Comparison of ENCODE assay signal across 7 cellular contexts in genomic region chr10:89643431-89643811, GRCh38. TPM values are rescaled to one million over a fixed set of nuclear protein-coding genes. Genes with fewer than 3 reads are reported as not detected.
DNase-seq lines count a peak whose midpoint lies in the region; ATAC-seq, FAIRE-seq and TF ChIP-seq lines count a peak whose summit lies in the region.

No MANE protein-coding gene starts in this region.

- H3K36me3 ChIP-seq in HepG2 (replicated peaks in 1 of 2; ENCODE audit: control insufficient read depth in 1 of 2, insufficient read depth in 2 of 2, low read length in 2 of 2) (peaks cover 2 to 9% of the 10 kb centered on the region in 2 experiments; a peak in 4 of 5 replicates), tibial artery (no peaks in the 10 kb centered on the region)

- peak overlapping the region; percentile 85 for H3K4me2 ChIP-seq in HepG2 (ENCODE audit: low read depth, low read length)

- POLR2A ChIA-PET in HepG2 (lab: Yijun Ruan, JAX): interaction anchor here (0.6 to 5.9 kb wide), 38 partner anchors 8 to 1989 kb away, joined by 3 to 114 read pairs (median 4); partner anchors contain the start of genes IFIT1, KIF20B, LIPA and PPP1R3C

- H3K79me2 ChIP-seq in HepG2 (ENCODE audit: insufficient read depth, low read length): peaks cover 52% of the 10 kb centered on the region

- peak overlapping the region; percentile 89 for H3K4me3 ChIP-seq in HFF-Myc (replicated peaks; ENCODE audit: low read depth, low read length)
- H3K4me3 ChIP-seq in astrocyte of the spinal cord (ENCODE audit: low read depth, low read length): peak overlapping the region; percentile 70
- H3K4me3 ChIP-seq in HepG2 (replicated peaks in 1 of 3; ENCODE audit: insufficient read depth in 1 of 3, low read depth in 2 of 3, low read length in 3 of 3): peak overlapping the region; percentile 60 to 83 (median 80); a peak in 5 of 6 replicates
- H3K4me3 ChIP-seq in tibial artery: peak overlapping the region; percentile 74 to 75

- peaks cover 63% of the 10 kb centered on the region for H3K4me1 ChIP-seq in HepG2 (ENCODE audit: insufficient read depth, low read length)
- H3K4me1 ChIP-seq in tibial artery: peaks cover 0 to 21% (median 5%) of the 10 kb centered on the region in 4 donors

- BruUV-seq in HepG2 (replicated peaks; lab: Mats Ljungman, UMichigan): no TSS peak

- H4K20me1 ChIP-seq in HepG2 (ENCODE audit: insufficient read depth, low read length): peaks cover 17% of the 10 kb centered on the region; the same call in 1 of the 2 replicates

- CTCF ChIA-PET in HepG2 (lab: Yijun Ruan, JAX; ENCODE audit: low intra/inter-chr PET ratio, low total read pairs): no interaction called here

- no peak for ATAC-seq in HepG2
- ATAC-seq in HG02642 (IDR thresholded peaks at IDR 0.05; ENCODE audit: poor library complexity, unreplicated experiment): no peak

- WGBS in HepG2 (ENCODE audit: low lambda C conversion rate): 2% methylated on average over 2 of the region's 2 CpGs

- peak overlapping the region; percentile 79 for H3K9ac ChIP-seq in HepG2 (ENCODE audit: insufficient read depth, low read depth, low read length)

- H3K9me3 ChIP-seq in HepG2 (ENCODE audit: low read length): no peaks in the 10 kb centered on the region
- no peaks in the 10 kb centered on the region for H3K9me3 ChIP-seq in tibial artery

- H3K27ac ChIP-seq in HepG2 (ENCODE audit: extremely low read length, insufficient read depth, low read length) (peak overlapping the region; percentile 78), tibial artery (peak overlapping the region; percentile 82 to 90)

- no peak for TF ChIP-seq POLR2A in HepG2 (IDR thresholded peaks at IDR 0.05; ENCODE audit: insufficient read depth in 1 of 2, low read depth in 2 of 2, low read length in 2 of 2)

- intact Hi-C loops in HepG2 (cut with micrococcal nuclease; ENCODE audit: unreplicated experiment) (loop anchor here (5.0 kb wide), 1 partner anchor 216 kb away; no protein-coding TSS in a partner anchor), tibial artery (cut with DNase I; ENCODE audit: low total_unique reads) (no loop called here)

- H3K27me3 ChIP-seq in HepG2 (ENCODE audit: control insufficient read depth in 1 of 2, insufficient read depth in 2 of 2, low read length in 2 of 2) (no peaks in the 10 kb centered on the region), tibial artery (no peaks in the 10 kb centered on the region)

- TF ChIP-seq RAD21 in HepG2 (CRISPR knock-in tag; IDR thresholded peaks at IDR 0.05): no peak

- TF ChIP-seq CTCF in HFF-Myc (IDR thresholded peaks at IDR 0.05; ENCODE audit: low read depth, low read length, missing control alignments): no peak
- TF ChIP-seq CTCF in astrocyte of the spinal cord (IDR thresholded peaks at IDR 0.05; ENCODE audit: low read depth, low read length): no peak
- no peak for TF ChIP-seq CTCF in HepG2 (CRISPR knock-in tag; IDR thresholded peaks at IDR 0.05)
- no peak for TF ChIP-seq CTCF in tibial artery (IDR thresholded peaks at IDR 0.05)

- no peak for TF ChIP-seq EP300 in HepG2 (IDR thresholded peaks at IDR 0.05; ENCODE audit: low read depth in 2 of 2, low read length in 2 of 2)
- TF ChIP-seq EP300 in HepG2 (CRISPR knock-in tag; IDR thresholded peaks at IDR 0.05; ENCODE audit: borderline replicate concordance): no peak

- no peak for DNase-seq in HFF-Myc (ENCODE audit: extremely low read depth, low read depth)
- DNase-seq in astrocyte of the spinal cord (ENCODE audit: low read depth, low spot score): no peak
- DNase-seq in HepG2 (ENCODE audit: low spot score): no peak
- DNase-seq in tibial artery: no peak
- DNase-seq in activated CD4-positive, alpha-beta T cell treated with anti-CD3 and anti-CD28 coated beads, Interleukin-2, amount 50 U/mL, for 48 hours: no peak
- no peak for DNase-seq in DMS153 (lab: John Stamatoyannopoulos, UW)

- FAIRE-seq in HepG2 (lab: Jason Lieb, UNC): no peak

- H2AFZ ChIP-seq in HepG2 (ENCODE audit: low read length): no peak overlapping the region

- in situ Hi-C loops in astrocyte of the spinal cord (cut with HindIII; ENCODE audit: low sequenced_read_pairs): no loop called here
- in situ Hi-C loops in HepG2 (cut with HindIII; ENCODE audit: extremely low pct_ligation_motif_present, low pct_unique_long_range_greater_than_20kb): no loop called here

TF ChIP-seq in HepG2, 621 proteins besides CTCF, POLR2A, EP300 and RAD21:
- no peak for TF ChIP-seq ZNF160 (CRISPR knock-in tag; IDR thresholded peaks at IDR 0.05)
- no peak for TF ChIP-seq TRIM22 (IDR thresholded peaks at IDR 0.05)
- peak; percentile 18 for TF ChIP-seq PHF5A (CRISPR knock-in tag; IDR thresholded peaks at IDR 0.05; ENCODE audit: low read depth, unreplicated experiment)
- 0 out of 2 replicates have a peak, but pooled peaks have one; percentile 72 for TF ChIP-seq SP140L (CRISPR knock-in tag; IDR thresholded peaks at IDR 0.05; ENCODE audit: borderline replicate concordance)
- TF ChIP-seq TGIF2 (CRISPR knock-in tag; IDR thresholded peaks at IDR 0.05): peak; percentile 71
- peak; percentile 22 for TF ChIP-seq HBP1 (CRISPR knock-in tag; IDR thresholded peaks at IDR 0.05; ENCODE audit: low read depth)

RNA-seq across cellular contexts. Expression of gene PANK1, which starts 1.6 kb away (rescaled TPM):
- 33.3 and 46.5 TPM in 2 replicates for total RNA-seq in HepG2 (2016; rRNA removed; fragmentation: Illumina TruSeq; extraction: Trizol)
- 6.8 and 8.5 TPM in 2 replicates for total RNA-seq in HepG2 (2016; cell fraction: cytosol; rRNA removed; fragmentation: Illumina TruSeq; extraction: Trizol; ENCODE audit: low read depth)
- total RNA-seq in HepG2 (2016; cell fraction: insoluble cytoplasmic fraction; rRNA removed; fragmentation: Illumina TruSeq; extraction: Trizol): 34.1 and 46.4 TPM in 2 replicates
- total RNA-seq in HepG2 (2016; cell fraction: membrane; rRNA removed; fragmentation: Illumina TruSeq; extraction: Trizol): 25.9 and 26.8 TPM in 2 replicates
- 25.0 and 33.6 TPM in 2 replicates for total RNA-seq in HepG2 (2016; cell fraction: nucleus; rRNA removed; fragmentation: Illumina TruSeq; extraction: Trizol)
- 15.6 and 18.2 TPM in 2 replicates for polyA plus RNA-seq in HepG2 (2011; rRNA removed)
- 10.3 and 15.1 TPM in 2 replicates for polyA plus RNA-seq in HepG2 (2011; cell fraction: cytosol; rRNA removed)
- polyA plus RNA-seq in HepG2 (2011; cell fraction: nucleus; rRNA removed): 4.2 and 6.1 TPM in 2 replicates
- 15.3 and 17.5 TPM in 2 replicates for polyA plus RNA-seq in HepG2 (2012)
- 5.7 and 6.2 TPM in 2 replicates for polyA plus RNA-seq in HepG2 (2016; cell fraction: cytosol; fragmentation: Illumina TruSeq; extraction: Trizol; ENCODE audit: low read depth)
- polyA plus RNA-seq in HepG2 (2016; cell fraction: insoluble cytoplasmic fraction; fragmentation: Illumina TruSeq; extraction: Trizol; ENCODE audit: low read depth): 43.3 and 44.9 TPM in 2 replicates
- 17.9 and 18.2 TPM in 2 replicates for polyA plus RNA-seq in HepG2 (2016; cell fraction: membrane; fragmentation: Illumina TruSeq; extraction: Trizol; ENCODE audit: low read depth)
- polyA plus RNA-seq in HepG2 (2016; cell fraction: nucleus; fragmentation: Illumina TruSeq; extraction: Trizol; ENCODE audit: insufficient read depth, low read depth): 22.4 and 26.9 TPM in 2 replicates
- 15.5 and 17.6 TPM in 2 replicates for polyA minus RNA-seq in HepG2 (2011; rRNA and poly(A)+ RNA removed; ENCODE audit: low replicate concordance)
- 15.5 and 15.7 TPM in 2 replicates for polyA minus RNA-seq in HepG2 (2011; cell fraction: cytosol; rRNA and poly(A)+ RNA removed)
- 18.3 and 31.2 TPM in 2 replicates for polyA minus RNA-seq in HepG2 (2011; cell fraction: nucleus; rRNA and poly(A)+ RNA removed)

RNA-seq across cellular contexts. Expression of gene KIF20B, which starts 58.0 kb away (rescaled TPM):
- 38.6 and 83.9 TPM in 2 replicates for total RNA-seq in HepG2 (2016; rRNA removed; fragmentation: Illumina TruSeq; extraction: Trizol)
- 21.6 and 26.9 TPM in 2 replicates for total RNA-seq in HepG2 (2016; cell fraction: cytosol; rRNA removed; fragmentation: Illumina TruSeq; extraction: Trizol; ENCODE audit: low read depth)
- total RNA-seq in HepG2 (2016; cell fraction: insoluble cytoplasmic fraction; rRNA removed; fragmentation: Illumina TruSeq; extraction: Trizol): 33.9 and 79.2 TPM in 2 replicates
- 14.5 and 17.8 TPM in 2 replicates for total RNA-seq in HepG2 (2016; cell fraction: membrane; rRNA removed; fragmentation: Illumina TruSeq; extraction: Trizol)
- 56.9 and 63.7 TPM in 2 replicates for total RNA-seq in HepG2 (2016; cell fraction: nucleus; rRNA removed; fragmentation: Illumina TruSeq; extraction: Trizol)
- 1.8 and 3.5 TPM in 2 replicates for polyA plus RNA-seq in HepG2 (2011; rRNA removed)
- 0.83 and 1.0 TPM in 2 replicates for polyA plus RNA-seq in HepG2 (2011; cell fraction: cytosol; rRNA removed)
- polyA plus RNA-seq in HepG2 (2011; cell fraction: nucleus; rRNA removed): 1.9 and 2.6 TPM in 2 replicates
- polyA plus RNA-seq in HepG2 (2012): 4.1 and 9.6 TPM in 2 replicates
- polyA plus RNA-seq in HepG2 (2016; cell fraction: cytosol; fragmentation: Illumina TruSeq; extraction: Trizol; ENCODE audit: low read depth): 0.58 and 0.72 TPM in 2 replicates
- polyA plus RNA-seq in HepG2 (2016; cell fraction: insoluble cytoplasmic fraction; fragmentation: Illumina TruSeq; extraction: Trizol; ENCODE audit: low read depth): 32.9 and 35.2 TPM in 2 replicates
- polyA plus RNA-seq in HepG2 (2016; cell fraction: membrane; fragmentation: Illumina TruSeq; extraction: Trizol; ENCODE audit: low read depth): 1.9 and 2.7 TPM in 2 replicates
- 29.1 and 31.9 TPM in 2 replicates for polyA plus RNA-seq in HepG2 (2016; cell fraction: nucleus; fragmentation: Illumina TruSeq; extraction: Trizol; ENCODE audit: insufficient read depth, low read depth)
- polyA minus RNA-seq in HepG2 (2011; rRNA and poly(A)+ RNA removed; ENCODE audit: low replicate concordance): 3.3 and 14.6 TPM in 2 replicates
- 4.2 and 4.9 TPM in 2 replicates for polyA minus RNA-seq in HepG2 (2011; cell fraction: cytosol; rRNA and poly(A)+ RNA removed)
- 12.7 and 17.1 TPM in 2 replicates for polyA minus RNA-seq in HepG2 (2011; cell fraction: nucleus; rRNA and poly(A)+ RNA removed)
